ENCODE assay signal across 8 cellular contexts in genomic region chr12:116534341-116535121, GRCh38. TPM values are rescaled to one million over a fixed set of nuclear protein-coding genes. Genes with fewer than 3 reads are reported as not detected.
A peak's percentile ranks its signal among the peaks of the same experiment; 100 is the strongest.
DNase-seq lines count a peak whose midpoint lies in the region; ATAC-seq and TF ChIP-seq lines count a peak whose summit lies in the region.

No MANE protein-coding gene starts in this region.

- H3K4me3 ChIP-seq in AG04449 (ENCODE audit: low read depth, low read length) (peak overlapping the region; percentile 63), HEK293 (ENCODE audit: low read depth, low read length) (peak overlapping the region; percentile 43), iPS-15b (ENCODE audit: low read depth, low read length) (peak overlapping the region; percentile 74), skeletal muscle tissue (ENCODE audit: low read length in 3 of 3) (peak overlapping the region; percentile 75 to 76 (median 75))

- CTCF ChIA-PET in AG04449 (lab: Yijun Ruan, JAX) (no interaction called here), HEK293 (lab: Yijun Ruan, JAX) (no interaction called here)

- peak overlapping the region; percentile 82 for H3K27ac ChIP-seq in HEK293 (ENCODE audit: extremely low read depth, low read depth, low read length)
- peak overlapping the region; percentile 85 for H3K27ac ChIP-seq in skeletal muscle tissue (ENCODE audit: low read depth, low read length)

- no peak overlapping the region for H3K9ac ChIP-seq in iPS-15b (ENCODE audit: low read depth, low read length)
- H3K9ac ChIP-seq in skeletal muscle tissue (ENCODE audit: low read depth in 1 of 3, low read length in 3 of 3) = peak overlapping the region; percentile 51 to 79 (median 67)

- H3K27me3 ChIP-seq in iPS-15b (ENCODE audit: control insufficient read depth, insufficient read depth, low read length) (no peaks in the 10 kb centered on the region), skeletal muscle tissue (ENCODE audit: control insufficient read depth in 3 of 3, insufficient read depth in 3 of 3, low read length in 3 of 3) (no peaks in the 10 kb centered on the region)

- H3K9me3 ChIP-seq in HEK293 (ENCODE audit: control insufficient read depth, insufficient read depth, low read depth, low read length) = no peaks in the 10 kb centered on the region
- H3K9me3 ChIP-seq in iPS-15b (ENCODE audit: control insufficient read depth, insufficient read depth, low read length) = no peaks in the 10 kb centered on the region
- H3K9me3 ChIP-seq in skeletal muscle tissue (ENCODE audit: control insufficient read depth in 3 of 3, low read length in 3 of 3) = no peaks in the 10 kb centered on the region

- ATAC-seq in GM21360 (IDR thresholded peaks at IDR 0.05; ENCODE audit: unreplicated experiment) (no peak), HG02970 (IDR thresholded peaks at IDR 0.05; ENCODE audit: low FRiP score, unreplicated experiment) (no peak)

- no peak for TF ChIP-seq CTCF in AG04449 (IDR thresholded peaks at IDR 0.05; ENCODE audit: insufficient read depth, low read length, missing control alignments)
- TF ChIP-seq CTCF in HEK293 (tag by site-specific recombination; IDR thresholded peaks at IDR 0.05) = no peak

- no peaks in the 10 kb centered on the region for H3K9me3 Mint-ChIP-seq in activated naive CD8-positive, alpha-beta T cell (ENCODE audit: low read depth)

- peaks cover 4% of the 10 kb centered on the region for H3K4me1 ChIP-seq in HEK293 (ENCODE audit: control insufficient read depth, insufficient read depth, low read length)
- H3K4me1 ChIP-seq in iPS-15b (ENCODE audit: control insufficient read depth, insufficient read depth, low read length) = peaks cover 18% of the 10 kb centered on the region
- H3K4me1 ChIP-seq in skeletal muscle tissue (ENCODE audit: control insufficient read depth in 3 of 3, insufficient read depth in 3 of 3, low read length in 3 of 3) = peaks cover 18 to 32% (median 25%) of the 10 kb centered on the region in 3 donors

- H3K36me3 ChIP-seq in HEK293 (ENCODE audit: control insufficient read depth in 2 of 2, insufficient read depth in 1 of 2, low read length in 2 of 2) (no peaks in the 10 kb centered on the region), iPS-15b (ENCODE audit: control insufficient read depth, insufficient read depth, low read length) (no peaks in the 10 kb centered on the region), skeletal muscle tissue (ENCODE audit: control insufficient read depth in 3 of 3, insufficient read depth in 3 of 3, low read length in 3 of 3) (no peaks in the 10 kb centered on the region)

- no peaks in the 10 kb centered on the region for H3K27me3 Mint-ChIP-seq in activated naive CD8-positive, alpha-beta T cell

- DNase-seq in AG04449 (ENCODE audit: low read depth, low spot score) (no peak), Kasumi-1 (lab: John Stamatoyannopoulos, UW) (no peak)

- POLR2A ChIA-PET in AG04449 (lab: Yijun Ruan, JAX) (interaction anchor here (0.6 to 1.0 kb wide), 2 partner anchors 9 to 396 kb away, joined by 3 to 5 read pairs; no protein-coding TSS in a partner anchor), HEK293 (lab: Yijun Ruan, JAX) (interaction anchor here (0.8 to 1.1 kb wide), 2 partner anchors 257 to 258 kb away, joined by 4 to 5 read pairs; partner anchors contain the start of gene MED13L)

- H3K4me1 Mint-ChIP-seq in activated naive CD8-positive, alpha-beta T cell (ENCODE audit: low read depth) = peaks cover 29% of the 10 kb centered on the region

- no peak overlapping the region for H3K27ac Mint-ChIP-seq in activated naive CD8-positive, alpha-beta T cell

- peak overlapping the region; percentile 83 for H3K4me3 Mint-ChIP-seq in activated naive CD8-positive, alpha-beta T cell

- no peaks in the 10 kb centered on the region for H3K36me3 Mint-ChIP-seq in activated naive CD8-positive, alpha-beta T cell

TF ChIP-seq in HEK293, 187 proteins besides CTCF, POLR2A, EP300 and RAD21 (continues in another document):
- TF ChIP-seq ZSCAN16 (tag by site-specific recombination; IDR thresholded peaks at IDR 0.05) (no peak), ZNF600 (tag by site-specific recombination; IDR thresholded peaks at IDR 0.05) (peak; percentile 78), ZNF692 (tag by site-specific recombination; IDR thresholded peaks at IDR 0.05) (no peak), ATF2 (tag by site-specific recombination; IDR thresholded peaks at IDR 0.05; ENCODE audit: low read depth) (no peak), GFI1B (tag by site-specific recombination; IDR thresholded peaks at IDR 0.05) (0 out of 2 replicates have a peak, but pooled peaks have one; percentile 18), PRDM10 (tag by site-specific recombination; IDR thresholded peaks at IDR 0.05) (peak; percentile 87), ZXDB (tag by site-specific recombination; IDR thresholded peaks at IDR 0.05) (peak; percentile 27; the same call in 1 of the 2 replicates), FEZF1 (tag by site-specific recombination; IDR thresholded peaks at IDR 0.05) (peak; percentile 76), ZNF404 (tag by site-specific recombination; IDR thresholded peaks at IDR 0.05) (no peak), KLF9 (tag by site-specific recombination; IDR thresholded peaks at IDR 0.05; ENCODE audit: low read depth) (peak; percentile 68), PRDM4 (tag by site-specific recombination; IDR thresholded peaks at IDR 0.05) (0 out of 2 replicates have a peak, but pooled peaks have one; percentile 9), BCL11A (tag by site-specific recombination; IDR thresholded peaks at IDR 0.05; ENCODE audit: low read depth) (0 out of 2 replicates have a peak, but pooled peaks have one; percentile 20)

RNA-seq across cellular contexts. Expression of gene MAP1LC3B2, which starts 24.6 kb away (rescaled TPM):
- not detected for total RNA-seq in skeletal muscle tissue
